14 cellular contexts compared by ENCODE assay signal in the genomic region with DNA sequence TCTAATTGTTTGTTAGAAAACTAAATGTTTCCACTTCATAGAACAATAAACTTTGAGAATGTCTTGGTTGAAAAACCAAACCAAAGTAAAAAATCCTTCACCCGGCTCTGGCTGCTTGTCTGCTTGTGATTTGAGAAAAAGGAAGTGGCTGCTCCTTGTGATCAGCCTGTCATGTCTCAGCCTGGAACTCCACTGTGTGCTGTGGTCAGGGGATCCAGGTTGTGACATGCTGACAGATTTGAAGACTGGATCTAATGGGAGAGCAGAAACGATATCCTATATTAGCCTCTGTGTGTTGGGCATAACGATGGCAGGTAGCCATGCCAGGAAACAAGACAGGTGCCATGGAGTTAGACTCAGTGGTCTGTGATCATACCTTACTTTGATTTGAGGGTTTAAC. TPM values are rescaled to one million over a fixed set of nuclear protein-coding genes. Genes with fewer than 3 reads are reported as not detected.
DNase-seq lines count a peak whose midpoint lies in the region; ATAC-seq and TF ChIP-seq lines count a peak whose summit lies in the region.
"Had no signal": no experiment of that assay in that cellular context is flagged by ENCODE, and none has a peak within 500 bp of the region (broad histone marks: within the 10 kb centered on the region; RNA-seq: fewer than 3 reads in every experiment).

No MANE protein-coding gene starts in this region.

- no TSS peak for BruUV-seq in PC-3 (replicated peaks; lab: Mats Ljungman, UMichigan)

- peaks cover 30 to 82% (median 58%) of the 10 kb centered on the region in 4 donors for H3K4me1 Mint-ChIP-seq in CD4-positive, CD25-positive, alpha-beta regulatory T cell
- H3K4me1 Mint-ChIP-seq in activated T-helper 1 cell treated with anti-CD3 and anti-CD28 coated beads, Interleukin-12 subunit alpha, Interleukin-12 subunit beta, Interleukin-2, Interleukin-4 antibody, amounts not matched to agents 30 ng/mL and 10 ng/mL and 1 ng/mL, durations not matched to agents 14 hours and 24 hours and 36 hours (ENCODE audit: low read depth), result peaks cover 73% of the 10 kb centered on the region
- H3K4me1 Mint-ChIP-seq in naive B cell, result peaks cover 37 to 45% (median 39%) of the 10 kb centered on the region in 3 donors

- H3K36me3 Mint-ChIP-seq in CD4-positive, CD25-positive, alpha-beta regulatory T cell, result peaks cover 17% of the 10 kb centered on the region
- peaks cover 21% of the 10 kb centered on the region for H3K36me3 Mint-ChIP-seq in activated T-helper 1 cell treated with anti-CD3 and anti-CD28 coated beads, Interleukin-12 subunit alpha, Interleukin-12 subunit beta, Interleukin-2, Interleukin-4 antibody, amounts not matched to agents 30 ng/mL and 10 ng/mL and 1 ng/mL, durations not matched to agents 14 hours and 24 hours and 36 hours (ENCODE audit: low read depth)
- H3K36me3 Mint-ChIP-seq in naive B cell, result peaks cover 0 to 3% of the 10 kb centered on the region in 2 donors

- H3K9me2 ChIP-seq in PC-3 (replicated peaks; ENCODE audit: low read length), result no peaks in the 10 kb centered on the region

- peaks cover 3% of the 10 kb centered on the region for H3K36me3 ChIP-seq in CD4-positive, CD25-positive, alpha-beta regulatory T cell (ENCODE audit: control insufficient read depth, insufficient read depth, low read length)
- H3K36me3 ChIP-seq in PC-3 (ENCODE audit: low read depth, low read length) (0 out of 2 replicates have a peak, but pooled peaks cover 2% of the 10 kb centered on the region), tibial artery (no peaks in the 10 kb centered on the region)
- H3K36me3 ChIP-seq: ovary had no signal

- CTCF ChIA-PET in PC-3 (lab: Charles Lee), result no interaction called here

- H3K27ac ChIP-seq in CD4-positive, CD25-positive, alpha-beta regulatory T cell (ENCODE audit: insufficient read depth, low read length, poor library complexity, severe bottlenecking), result peak overlapping the region; percentile 35
- H3K27ac ChIP-seq in PC-3 (ENCODE audit: low read length), result no peak overlapping the region
- H3K27ac ChIP-seq in tibial artery, result no peak overlapping the region
- H3K27ac ChIP-seq: ovary had no signal

- H3K27ac Mint-ChIP-seq in CD4-positive, CD25-positive, alpha-beta regulatory T cell, result peak overlapping the region; percentile 77 to 88 (median 88)
- peak overlapping the region; percentile 36 for H3K27ac Mint-ChIP-seq in activated T-helper 1 cell treated with anti-CD3 and anti-CD28 coated beads, Interleukin-12 subunit alpha, Interleukin-12 subunit beta, Interleukin-2, Interleukin-4 antibody, amounts not matched to agents 30 ng/mL and 10 ng/mL and 1 ng/mL, durations not matched to agents 14 hours and 24 hours and 36 hours
- peak overlapping the region in 4 of 6 donors; percentile 15 to 50 (median 30) for H3K27ac Mint-ChIP-seq in naive B cell
- H3K27ac Mint-ChIP-seq: activated B cell treated with CpG ODN at 0.5 μM for 24 hours had no signal

- POLR2A ChIA-PET in PC-3 (lab: Charles Lee; ENCODE audit: unreplicated experiment), result no interaction called here

- H3K9me3 ChIP-seq in CD4-positive, CD25-positive, alpha-beta regulatory T cell (ENCODE audit: control insufficient read depth in 2 of 2, low read length in 2 of 2), result no peaks in the 10 kb centered on the region
- H3K9me3 ChIP-seq in PC-3 (ENCODE audit: low read length), result no peaks in the 10 kb centered on the region
- H3K9me3 ChIP-seq in tibial artery, result no peaks in the 10 kb centered on the region
- H3K9me3 ChIP-seq: ovary had no signal

- no peak for TF ChIP-seq CTCF in PC-3 (conservative IDR thresholded peaks at IDR 0.05; ENCODE audit: low read depth, low read length)
- no peak for TF ChIP-seq CTCF in tibial artery (IDR thresholded peaks at IDR 0.05)

- H3F3A ChIP-seq in PC-3 (ENCODE audit: low read length, unreplicated experiment), result peaks cover 7% of the 10 kb centered on the region

- peaks cover 56% of the 10 kb centered on the region for H3K4me1 ChIP-seq in CD4-positive, CD25-positive, alpha-beta regulatory T cell (ENCODE audit: control insufficient read depth, insufficient read depth, low read length, poor library complexity, severe bottlenecking)
- peaks cover 37% of the 10 kb centered on the region for H3K4me1 ChIP-seq in PC-3 (ENCODE audit: insufficient read depth, low read length)
- peaks cover 0 to 27% (median 10%) of the 10 kb centered on the region in 4 donors for H3K4me1 ChIP-seq in tibial artery

- no peak overlapping the region for H3K4me2 ChIP-seq in PC-3 (ENCODE audit: low read length)

- H3K27me3 Mint-ChIP-seq in CD4-positive, CD25-positive, alpha-beta regulatory T cell, result no peaks in the 10 kb centered on the region
- no peaks in the 10 kb centered on the region for H3K27me3 Mint-ChIP-seq in activated T-helper 1 cell treated with anti-CD3 and anti-CD28 coated beads, Interleukin-12 subunit alpha, Interleukin-12 subunit beta, Interleukin-2, Interleukin-4 antibody, amounts not matched to agents 30 ng/mL and 10 ng/mL and 1 ng/mL, durations not matched to agents 14 hours and 24 hours and 36 hours (ENCODE audit: insufficient read depth)
- H3K27me3 Mint-ChIP-seq in naive B cell, result no peaks in the 10 kb centered on the region
- H3K27me3 Mint-ChIP-seq: activated B cell treated with CpG ODN at 0.5 μM for 24 hours had no signal

- H3K9ac ChIP-seq in PC-3 (ENCODE audit: low read length), result no peak overlapping the region

- no peaks in the 10 kb centered on the region for H3K9me3 Mint-ChIP-seq in CD4-positive, CD25-positive, alpha-beta regulatory T cell
- H3K9me3 Mint-ChIP-seq in activated T-helper 1 cell treated with anti-CD3 and anti-CD28 coated beads, Interleukin-12 subunit alpha, Interleukin-12 subunit beta, Interleukin-2, Interleukin-4 antibody, amounts not matched to agents 30 ng/mL and 10 ng/mL and 1 ng/mL, durations not matched to agents 14 hours and 24 hours and 36 hours, result no peaks in the 10 kb centered on the region
- no peaks in the 10 kb centered on the region for H3K9me3 Mint-ChIP-seq in naive B cell
- H3K9me3 Mint-ChIP-seq: activated B cell treated with CpG ODN at 0.5 μM for 24 hours had no signal

- no peak for DNase-seq in CD4-positive, CD25-positive, alpha-beta regulatory T cell
- peak; percentile 74 to 78 for DNase-seq in Kasumi-1 (lab: John Stamatoyannopoulos, UW)
- DNase-seq in activated T-helper 1 cell treated with anti-CD3 and anti-CD28 coated beads, Interleukin-12 subunit alpha, Interleukin-12 subunit beta, Interleukin-2, Interleukin-4 antibody, amounts not matched to agents 30 ng/mL and 10 ng/mL and 1 ng/mL, durations not matched to agents 14 hours and 24 hours and 36 hours (ENCODE audit: low spot score), result no peak
- no peak for DNase-seq in naive B cell
- DNase-seq in PC-3, result no peak
- DNase-seq in tibial artery, result no peak
- no peak for DNase-seq in SW480 (ENCODE audit: low spot score)
- DNase-seq: activated B cell treated with CpG ODN at 0.5 μM for 24 hours; activated effector memory CD4-positive, alpha-beta T cell treated with anti-CD3 and anti-CD28 coated beads, Interleukin-2, amount 50 U/mL, for 16 hours; Calu3; NCI-H146; ovary; stimulated activated CD4-positive, alpha-beta T cell treated with anti-CD3 and anti-CD28 coated beads, Interleukin-4, amount 100 ng/mL, for 24 hours had no signal

- H3K4me3 Mint-ChIP-seq in CD4-positive, CD25-positive, alpha-beta regulatory T cell, result peak overlapping the region in 3 of 4 donors; percentile 14 to 34 (median 20)
- peak overlapping the region; percentile 17 for H3K4me3 Mint-ChIP-seq in activated T-helper 1 cell treated with anti-CD3 and anti-CD28 coated beads, Interleukin-12 subunit alpha, Interleukin-12 subunit beta, Interleukin-2, Interleukin-4 antibody, amounts not matched to agents 30 ng/mL and 10 ng/mL and 1 ng/mL, durations not matched to agents 14 hours and 24 hours and 36 hours
- H3K4me3 Mint-ChIP-seq in naive B cell, result no peak overlapping the region
- H3K4me3 Mint-ChIP-seq: activated B cell treated with CpG ODN at 0.5 μM for 24 hours had no signal

- no peak for ATAC-seq in CD4-positive, CD25-positive, alpha-beta regulatory T cell (ENCODE audit: low read depth in 2 of 2)
- ATAC-seq in naive B cell (ENCODE audit: low read depth in 2 of 2) (peak in 1 of 2 donors; percentile 40), PC-3 (no peak), GM21529 (IDR thresholded peaks at IDR 0.05; ENCODE audit: unreplicated experiment) (no peak)

- intact Hi-C loops in activated T-helper 1 cell treated with anti-CD3 and anti-CD28 coated beads, Interleukin-12 subunit alpha, Interleukin-12 subunit beta, Interleukin-2, Interleukin-4 antibody, amounts not matched to agents 30 ng/mL and 10 ng/mL and 1 ng/mL, durations not matched to agents 14 hours and 24 hours and 36 hours (cut with micrococcal nuclease), result no loop called here
- intact Hi-C loops in PC-3 (cut with micrococcal nuclease) (loop anchor here (10.0 kb wide), 1 partner anchor 449 kb away; no protein-coding TSS in a partner anchor), tibial artery (cut with DNase I; ENCODE audit: low total_unique reads) (loop anchor here (10.0 kb wide), 2 partner anchors 109 to 429 kb away; no protein-coding TSS in a partner anchor)

- H3K27me3 ChIP-seq in CD4-positive, CD25-positive, alpha-beta regulatory T cell (ENCODE audit: control insufficient read depth, insufficient read depth, low read length), result no peaks in the 10 kb centered on the region
- H3K27me3 ChIP-seq in PC-3 (ENCODE audit: low read length) (no peaks in the 10 kb centered on the region), tibial artery (no peaks in the 10 kb centered on the region)
- H3K27me3 ChIP-seq: ovary had no signal

- H2AFZ ChIP-seq in PC-3 (ENCODE audit: low read length), result no peak overlapping the region

- H4K20me1 ChIP-seq in PC-3 (ENCODE audit: low read length), result no peaks in the 10 kb centered on the region

- peak overlapping the region; percentile 14 for H3K4me3 ChIP-seq in CD4-positive, CD25-positive, alpha-beta regulatory T cell (ENCODE audit: low read depth, low read length)
- H3K4me3 ChIP-seq in PC-3 (ENCODE audit: low read length) (no peak overlapping the region), tibial artery (no peak overlapping the region)
- H3K4me3 ChIP-seq: ovary had no signal

- H3K79me2 ChIP-seq in PC-3 (ENCODE audit: low read length), result peaks cover 85% of the 10 kb centered on the region

RNA-seq across cellular contexts. Expression of a gene that starts 40.9 kb away (rescaled TPM):
- 22.4 TPM for total RNA-seq in CD4-positive, CD25-positive, alpha-beta regulatory T cell
- 1 to 10 TPM; 3.5 to 5.2 (median 4.4) TPM for polyA plus RNA-seq in CD4-positive, CD25-positive, alpha-beta regulatory T cell
- 22.7 and 23.5 TPM in 2 replicates for total RNA-seq in activated T-helper 1 cell treated with anti-CD3 and anti-CD28 coated beads, Interleukin-12 subunit alpha, Interleukin-12 subunit beta, Interleukin-2, Interleukin-4 antibody, amounts not matched to agents 30 ng/mL and 10 ng/mL and 1 ng/mL, durations not matched to agents 14 hours and 24 hours and 36 hours
- polyA plus RNA-seq in naive B cell (ENCODE audit: low read depth in 6 of 6), result 1 to 10 TPM; 2.6 to 4.2 (median 3.6) TPM
- 24.9 and 32.1 TPM in 2 replicates for total RNA-seq in PC-3 (2014; rRNA removed)

RNA-seq across cellular contexts. Expression of a gene that starts 43.3 kb away (rescaled TPM):
- total RNA-seq in CD4-positive, CD25-positive, alpha-beta regulatory T cell, result 19.2 TPM
- polyA plus RNA-seq in CD4-positive, CD25-positive, alpha-beta regulatory T cell, result 10 to 100 TPM; 16.3 to 21.4 (median 18.5) TPM
- total RNA-seq in activated T-helper 1 cell treated with anti-CD3 and anti-CD28 coated beads, Interleukin-12 subunit alpha, Interleukin-12 subunit beta, Interleukin-2, Interleukin-4 antibody, amounts not matched to agents 30 ng/mL and 10 ng/mL and 1 ng/mL, durations not matched to agents 14 hours and 24 hours and 36 hours, result 54.7 and 60.1 TPM in 2 replicates
- polyA plus RNA-seq in naive B cell (ENCODE audit: low read depth in 6 of 6), result 10 to 100 TPM; 21.1 to 35.6 (median 23.6) TPM
- 46.7 and 52.0 TPM in 2 replicates for total RNA-seq in PC-3 (2014; rRNA removed)

Comparison
In these comparisons a context has a peak if more than half of its experiments do, and no peak if none do; other contexts are left out.
1. DNase-seq: peak in Kasumi-1 (2 of 2); none in CD4-positive, CD25-positive, alpha-beta regulatory T cell (0 of 3), activated T-helper 1 cell treated with anti-CD3 and anti-CD28 coated beads, Interleukin-12 subunit alpha, Interleukin-12 subunit beta, Interleukin-2, Interleukin-4 antibody, amounts not matched to agents 30 ng/mL and 10 ng/mL and 1 ng/mL, durations not matched to agents 14 hours and 24 hours and 36 hours (single experiment), naive B cell (single experiment), PC-3 (single experiment), tibial artery (0 of 2) and SW480 (single experiment).
2. H3K27ac Mint-ChIP-seq: peak in every context shown above with its lines; median percentile 88 in CD4-positive, CD25-positive, alpha-beta regulatory T cell; 36 in activated T-helper 1 cell treated with anti-CD3 and anti-CD28 coated beads, Interleukin-12 subunit alpha, Interleukin-12 subunit beta, Interleukin-2, Interleukin-4 antibody, amounts not matched to agents 30 ng/mL and 10 ng/mL and 1 ng/mL, durations not matched to agents 14 hours and 24 hours and 36 hours; 30 in naive B cell.
3. H3K4me3 Mint-ChIP-seq: peak in CD4-positive, CD25-positive, alpha-beta regulatory T cell (3 of 4) and activated T-helper 1 cell treated with anti-CD3 and anti-CD28 coated beads, Interleukin-12 subunit alpha, Interleukin-12 subunit beta, Interleukin-2, Interleukin-4 antibody, amounts not matched to agents 30 ng/mL and 10 ng/mL and 1 ng/mL, durations not matched to agents 14 hours and 24 hours and 36 hours (single experiment); none in naive B cell (0 of 8).